ENCODE assay signal across 26 cellular contexts in genomic region chr7:158127241-158127640, GRCh38.
"Had no signal": no experiment of that assay in that cellular context is flagged by ENCODE, and none has a peak within 500 bp of the region (broad histone marks: within the 10 kb centered on the region; RNA-seq: fewer than 3 reads in every experiment).

No MANE protein-coding gene starts in this region.

- H3K9me3 ChIP-seq: ascending aorta, gastrocnemius medialis, pancreas, psoas muscle, vagina had no signal

- H3K27ac ChIP-seq: ascending aorta, cardiac muscle cell, coronary artery, dorsolateral prefrontal cortex, gastrocnemius medialis, pancreas, psoas muscle, vagina, WERI-Rb-1 had no signal

- H3K36me3 ChIP-seq: ascending aorta, cardiac muscle cell, gastrocnemius medialis, pancreas, vagina, WERI-Rb-1 had no signal

- H3K4me3 ChIP-seq: ascending aorta, cardiac muscle cell, coronary artery, pancreas, psoas muscle, vagina had no signal

- H3K27me3 ChIP-seq: ascending aorta, cardiac muscle cell, dorsolateral prefrontal cortex, gastrocnemius medialis, pancreas, vagina had no signal

- H3K4me1 ChIP-seq: ascending aorta, gastrocnemius medialis, pancreas, psoas muscle, vagina had no signal

- DNase-seq: activated CD4-positive, alpha-beta T cell treated with anti-CD3 and anti-CD28 coated beads for 48 hours; activated CD4-positive, alpha-beta T cell treated with anti-CD3 and anti-CD28 coated beads, Interleukin-2, amount 50 U/mL, for 48 hours; activated CD8-positive, alpha-beta memory T cell treated with anti-CD3 and anti-CD28 coated beads for 24 hours; activated CD8-positive, alpha-beta memory T cell treated with anti-CD3 and anti-CD28 coated beads, Interleukin-2, amount 50 U/mL, for 48 hours; activated T-cell treated with anti-CD3 and anti-CD28 coated beads, Interleukin-2, amount 50 U/mL, for 24 hours; effector memory CD8-positive, alpha-beta T cell; erythroblast; gastrocnemius medialis; glutamatergic neuron; islet precursor cell; left cardiac atrium; midbrain; naive thymus-derived CD4-positive, alpha-beta T cell; nucleus accumbens; pancreas; stimulated activated CD4-positive, alpha-beta T cell treated with anti-CD3 and anti-CD28 coated beads, Interleukin-2, amount 100 ng/mL, for 48 hours; stimulated activated naive CD8-positive, alpha-beta T cell treated with anti-CD3 and anti-CD28 coated beads, Interleukin-15, Interleukin-2, amounts not matched to agents 100 U/mL and 50 U/mL, for 24 hours; SW 1271; T-helper 9 cell; WERI-Rb-1 had no signal
